14 cellular contexts compared by ENCODE assay signal in genomic region chr17:31320231-31320630, GRCh38. TPM values are rescaled to one million over a fixed set of nuclear protein-coding genes. Genes with fewer than 3 reads are reported as not detected.
A peak's percentile ranks its signal among the peaks of the same experiment; 100 is the strongest.
DNase-seq lines count a peak whose midpoint lies in the region; FAIRE-seq and TF ChIP-seq lines count a peak whose summit lies in the region.
"Had no signal": no experiment of that assay in that cellular context is flagged by ENCODE, and none has a peak within 500 bp of the region (broad histone marks: within the 10 kb centered on the region; RNA-seq: fewer than 3 reads in every experiment).

No MANE protein-coding gene starts in this region.

- peaks cover 29% of the 10 kb centered on the region for H3K4me1 ChIP-seq in SJSA1 (replicated peaks)
- peaks cover 0 to 6% (median 0%) of the 10 kb centered on the region in 3 donors for H3K4me1 ChIP-seq in esophagus squamous epithelium

- no peak for TF ChIP-seq POLR2A in esophagus squamous epithelium (IDR thresholded peaks at IDR 0.05)

- peaks cover 27% of the 10 kb centered on the region for H3K36me3 Mint-ChIP-seq in activated CD4-positive, alpha-beta T cell treated with anti-CD3 and anti-CD28 coated beads, Interleukin-2, amount 10 ng/mL, durations not matched to agents 24 days and 14 days (ENCODE audit: low read depth)

- H3K4me3 Mint-ChIP-seq in activated CD4-positive, alpha-beta T cell treated with anti-CD3 and anti-CD28 coated beads, Interleukin-2, amount 10 ng/mL, durations not matched to agents 24 days and 14 days = peak overlapping the region; percentile 89

- 60 to 81% methylated on average over 2 of the region's 2 CpGs for WGBS in esophagus squamous epithelium, 2 donors

- no peak for DNase-seq in activated CD4-positive, alpha-beta T cell treated with anti-CD3 and anti-CD28 coated beads, Interleukin-2, amount 10 ng/mL, durations not matched to agents 24 days and 14 days
- no peak for DNase-seq in activated CD4-positive, alpha-beta T cell treated with anti-CD3 and anti-CD28 coated beads for 48 hours
- no peak for DNase-seq in SJSA1 (ENCODE audit: low read depth in 1 of 2, low spot score in 2 of 2)
- no peak for DNase-seq in esophagus squamous epithelium (lab: John Stamatoyannopoulos, UW)
- DNase-seq in substantia nigra (lab: John Stamatoyannopoulos, UW) = no peak
- DNase-seq in cerebellar nuclear complex (lab: John Stamatoyannopoulos, UW) = no peak
- DNase-seq in NCI-H345 treated with DMSO at 0.1 percent for 48 hours (lab: John Stamatoyannopoulos, UW; ENCODE audit: unreplicated experiment) = no peak
- DNase-seq in RCC 7860 (ENCODE audit: low spot score) = no peak
- DNase-seq: stimulated activated CD4-positive, alpha-beta T cell treated with anti-CD3 and anti-CD28 coated beads, Interleukin-15, amount 100 ng/mL, for 24 hours; thyroid gland had no signal

- H3K27me3 ChIP-seq in SJSA1 (replicated peaks) (no peaks in the 10 kb centered on the region), esophagus squamous epithelium (no peaks in the 10 kb centered on the region)
- H3K27me3 ChIP-seq: thyroid gland had no signal

- FAIRE-seq in RCC 7860 (lab: Jason Lieb, UNC) = no peak
- FAIRE-seq: A204.1, frontal cortex had no signal

- H3K4me3 ChIP-seq in SJSA1 (peak overlapping the region; percentile 20; the same call in 1 of the 2 replicates), esophagus squamous epithelium (peak overlapping the region in 3 of 4 donors; percentile 14 to 49 (median 32))
- H3K4me3 ChIP-seq: lung, thyroid gland had no signal

- H3K27ac Mint-ChIP-seq in activated CD4-positive, alpha-beta T cell treated with anti-CD3 and anti-CD28 coated beads, Interleukin-2, amount 10 ng/mL, durations not matched to agents 24 days and 14 days = peak overlapping the region; percentile 97

- H3K9me3 Mint-ChIP-seq in activated CD4-positive, alpha-beta T cell treated with anti-CD3 and anti-CD28 coated beads, Interleukin-2, amount 10 ng/mL, durations not matched to agents 24 days and 14 days = no peaks in the 10 kb centered on the region

- no peak for TF ChIP-seq CTCF in esophagus squamous epithelium (IDR thresholded peaks at IDR 0.05)

- intact Hi-C loops in activated CD4-positive, alpha-beta T cell treated with anti-CD3 and anti-CD28 coated beads, Interleukin-2, amount 10 ng/mL, durations not matched to agents 24 days and 14 days (cut with micrococcal nuclease) = loop anchor here (2.0 kb wide), 2 partner anchors 53 to 169 kb away; no protein-coding TSS in a partner anchor
- intact Hi-C loops in esophagus squamous epithelium (cut with DNase I) = no loop called here

- 0 out of 2 replicates have a peak, but pooled peaks cover 3% of the 10 kb centered on the region for H3K36me3 ChIP-seq in SJSA1
- H3K36me3 ChIP-seq in esophagus squamous epithelium = no peaks in the 10 kb centered on the region
- H3K36me3 ChIP-seq: thyroid gland had no signal

- no peaks in the 10 kb centered on the region for H3K9me3 ChIP-seq in SJSA1 (replicated peaks)
- H3K9me3 ChIP-seq in esophagus squamous epithelium = no peaks in the 10 kb centered on the region
- H3K9me3 ChIP-seq: thyroid gland had no signal

- peaks cover 32% of the 10 kb centered on the region for H3K4me1 Mint-ChIP-seq in activated CD4-positive, alpha-beta T cell treated with anti-CD3 and anti-CD28 coated beads, Interleukin-2, amount 10 ng/mL, durations not matched to agents 24 days and 14 days

- H3K27ac ChIP-seq in SJSA1 (0 out of 2 replicates have a peak overlapping the region, but pooled peaks have one; percentile 69), esophagus squamous epithelium (peak overlapping the region in 3 of 4 donors; percentile 64 to 66 (median 64)), substantia nigra (ENCODE audit: low read depth, low read length, poor library complexity, severe bottlenecking) (peak overlapping the region; percentile 92)
- H3K27ac ChIP-seq: thyroid gland had no signal

- no peaks in the 10 kb centered on the region for H3K27me3 Mint-ChIP-seq in activated CD4-positive, alpha-beta T cell treated with anti-CD3 and anti-CD28 coated beads, Interleukin-2, amount 10 ng/mL, durations not matched to agents 24 days and 14 days

RNA-seq across cellular contexts. Expression of gene EVI2A, which starts 1.2 kb away (rescaled TPM):
- total RNA-seq in activated CD4-positive, alpha-beta T cell treated with anti-CD3 and anti-CD28 coated beads, Interleukin-2, amount 10 ng/mL, durations not matched to agents 24 days and 14 days = 30.4 and 31.5 TPM in 2 replicates
- 7.6 and 10.7 TPM in 2 replicates for total RNA-seq in SJSA1 (2014; rRNA removed; shearing (Covaris generic))
- 10 to 100 TPM in 1 of 4 donors, 1 to 10 TPM in 2, under 1 TPM in 1; 0.68 to 11.1 (median 3.3) TPM for total RNA-seq in esophagus squamous epithelium

RNA-seq across cellular contexts. Expression of gene EVI2B, which starts 6.4 kb away (rescaled TPM):
- total RNA-seq in activated CD4-positive, alpha-beta T cell treated with anti-CD3 and anti-CD28 coated beads, Interleukin-2, amount 10 ng/mL, durations not matched to agents 24 days and 14 days = 16.6 and 18.7 TPM in 2 replicates
- 0.47 and 1.2 TPM in 2 replicates for total RNA-seq in SJSA1 (2014; rRNA removed; shearing (Covaris generic))
- total RNA-seq in esophagus squamous epithelium = 10 to 100 TPM in 1 of 4 donors, 1 to 10 TPM in 3; 1.7 to 13.4 (median 4.2) TPM
- total RNA-seq: frontal cortex had no signal

RNA-seq across cellular contexts. Expression of gene OMG, which starts 23.2 kb away (rescaled TPM):
- total RNA-seq in activated CD4-positive, alpha-beta T cell treated with anti-CD3 and anti-CD28 coated beads, Interleukin-2, amount 10 ng/mL, durations not matched to agents 24 days and 14 days = 0.09 and 0.35 TPM in 2 replicates
- not detected in 2 replicates for total RNA-seq in SJSA1 (2014; rRNA removed; shearing (Covaris generic))
- total RNA-seq in esophagus squamous epithelium = under 1 TPM in 1 of 4 donors, not detected in 3; 0.76 TPM
- total RNA-seq: M059J had no signal
